Comparison of ENCODE assay signal across 26 cellular contexts in the genomic region with DNA sequence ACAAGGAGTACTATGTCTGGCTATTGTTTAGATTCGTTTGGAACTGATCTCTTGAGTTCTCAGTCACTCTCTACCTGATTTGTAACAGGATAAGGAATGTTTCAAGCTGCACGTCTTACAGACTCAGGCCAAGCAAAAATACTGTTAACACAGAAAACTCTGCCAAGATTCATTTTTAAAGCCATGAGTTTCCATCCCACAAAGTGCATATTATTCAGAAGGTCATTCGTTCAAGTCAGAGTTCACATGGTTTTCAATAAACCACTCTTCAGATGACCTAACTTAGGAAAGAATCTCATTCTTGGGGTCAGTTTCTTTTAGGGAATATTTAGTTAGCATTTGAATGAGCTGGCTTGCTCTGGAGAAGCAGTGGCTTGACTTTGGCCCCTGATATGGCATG. TPM values are rescaled to one million over a fixed set of nuclear protein-coding genes. Genes with fewer than 3 reads are reported as not detected.
DNase-seq lines count a peak whose midpoint lies in the region; ATAC-seq and TF ChIP-seq lines count a peak whose summit lies in the region.
"Had no signal": no experiment of that assay in that cellular context is flagged by ENCODE, and none has a peak within 500 bp of the region (broad histone marks: within the 10 kb centered on the region; RNA-seq: fewer than 3 reads in every experiment).

No MANE protein-coding gene starts in this region.

- no peak for TF ChIP-seq CTCF in PC-3 (conservative IDR thresholded peaks at IDR 0.05; ENCODE audit: low read depth, low read length)
- no peak for TF ChIP-seq CTCF in osteoblast (IDR thresholded peaks at IDR 0.05; ENCODE audit: extremely low read depth, low read depth, low read length)
- TF ChIP-seq CTCF in glutamatergic neuron (IDR thresholded peaks at IDR 0.05; ENCODE audit: partially characterized antibody, unreplicated experiment), result no peak

- H3K36me3 Mint-ChIP-seq in glutamatergic neuron (ENCODE audit: unreplicated experiment), result peaks cover 9% of the 10 kb centered on the region
- H3K36me3 Mint-ChIP-seq: WTC11 had no signal

- H3K4me1 ChIP-seq in PC-3 (ENCODE audit: insufficient read depth, low read length) (0 out of 2 replicates have a peak, but pooled peaks cover 8% of the 10 kb centered on the region), osteoblast (ENCODE audit: insufficient read depth, low read length) (peaks cover 13% of the 10 kb centered on the region), mesendoderm (ENCODE audit: control insufficient read depth, low read depth, low read length) (no peaks in the 10 kb centered on the region)
- H3K4me1 ChIP-seq: breast epithelium, vagina had no signal

- no peak overlapping the region for H2AK5ac ChIP-seq in mesendoderm (ENCODE audit: low read length)

- intact Hi-C loops in PC-3 (cut with micrococcal nuclease), result no loop called here

- H3K27me3 ChIP-seq in PC-3 (ENCODE audit: low read length) (no peaks in the 10 kb centered on the region), osteoblast (ENCODE audit: insufficient read depth, low read length) (no peaks in the 10 kb centered on the region), mesendoderm (ENCODE audit: insufficient read depth, low read length, poor library complexity) (no peaks in the 10 kb centered on the region)
- H3K27me3 ChIP-seq: breast epithelium, vagina had no signal

- H3K4me3 ChIP-seq in PC-3 (ENCODE audit: low read length) (no peak overlapping the region), osteoblast (ENCODE audit: insufficient read depth, low read length) (no peak overlapping the region), mesendoderm (ENCODE audit: low read length) (no peak overlapping the region)
- H3K4me3 ChIP-seq: breast epithelium, coronary artery, lung, thoracic aorta, vagina had no signal

- H3K36me3 ChIP-seq in PC-3 (ENCODE audit: low read depth, low read length) (no peaks in the 10 kb centered on the region), osteoblast (ENCODE audit: insufficient read depth, low read length) (no peaks in the 10 kb centered on the region), mesendoderm (ENCODE audit: control insufficient read depth, insufficient read depth, low read length) (no peaks in the 10 kb centered on the region)
- H3K36me3 ChIP-seq: breast epithelium, thoracic aorta, vagina had no signal

- no peak overlapping the region for H3K9ac ChIP-seq in PC-3 (ENCODE audit: low read length)
- H3K9ac ChIP-seq in mesendoderm (ENCODE audit: low read length), result no peak overlapping the region

- no peak overlapping the region for H2BK15ac ChIP-seq in mesendoderm (replicated peaks; ENCODE audit: low read depth)

- H3K4me2 ChIP-seq in PC-3 (ENCODE audit: low read length), result no peak overlapping the region
- H3K4me2 ChIP-seq in osteoblast (ENCODE audit: insufficient read depth, low read length), result peak overlapping the region; percentile 10
- H3K4me2 ChIP-seq in mesendoderm (ENCODE audit: low read length), result no peak overlapping the region

- H3K18ac ChIP-seq in mesendoderm (ENCODE audit: low read length), result no peak overlapping the region

- peak; percentile 27; the same call in 1 of the 2 replicates for ATAC-seq in PC-3
- ATAC-seq: HepG2; stimulated activated naive B cell treated with anti-CD40 and anti-IgM and Interleukin-4, amounts not matched to agents 10 μg/mL and 1 μg/mL and 100 μg/mL, for 72 hours; WTC11 had no signal

- CTCF ChIA-PET in PC-3 (lab: Charles Lee), result no interaction called here

- H3K4me1 Mint-ChIP-seq in glutamatergic neuron (ENCODE audit: low read depth, unreplicated experiment), result no peaks in the 10 kb centered on the region
- H3K4me1 Mint-ChIP-seq: stimulated activated naive B cell treated with anti-CD40 and anti-IgM and Interleukin-4, amounts not matched to agents 10 μg/mL and 1 μg/mL and 100 μg/mL, for 72 hours had no signal

- H3K27ac ChIP-seq in PC-3 (ENCODE audit: low read length) (no peak overlapping the region), osteoblast (ENCODE audit: low read depth, low read length) (peak overlapping the region; percentile 69), mesendoderm (ENCODE audit: low read depth, low read length) (no peak overlapping the region)
- H3K27ac ChIP-seq: breast epithelium, coronary artery, thoracic aorta, vagina had no signal

- no CpG with 5 or more reads among the region's 3 CpGs for WGBS in mesendoderm (ENCODE audit: extremely low coverage, insufficient coverage, low lambda C conversion rate)

- no peak overlapping the region for H3K4me3 Mint-ChIP-seq in glutamatergic neuron (ENCODE audit: unreplicated experiment)
- H3K4me3 Mint-ChIP-seq: activated CD4-positive, alpha-beta memory T cell treated with anti-CD3 and anti-CD28 coated beads for 36 hours; CD4-positive, alpha-beta memory T cell; stimulated activated naive B cell treated with anti-CD40 and anti-IgM and Interleukin-4, amounts not matched to agents 10 μg/mL and 1 μg/mL and 100 μg/mL, for 72 hours; WTC11 had no signal

- H2AFZ ChIP-seq in PC-3 (ENCODE audit: low read length), result no peak overlapping the region
- H2AFZ ChIP-seq in osteoblast (ENCODE audit: low read length), result no peak overlapping the region

- H3K4ac ChIP-seq in mesendoderm (ENCODE audit: low read depth, low read length), result no peak overlapping the region

- no TSS peak for BruUV-seq in PC-3 (replicated peaks; lab: Mats Ljungman, UMichigan)

- DNase-seq in EL (peak; percentile 91), PC-3 (peak; percentile 40), fibroblast of gingiva (ENCODE audit: low read depth) (peak; percentile 33), osteoblast (ENCODE audit: insufficient read length, low spot score, missing footprints) (peak; percentile 86), glutamatergic neuron (no peak), hypothalamus (lab: John Stamatoyannopoulos, UW) (no peak), mesendoderm (no peak), NCI-H82 treated with DMSO at 0.1 percent for 48 hours (lab: John Stamatoyannopoulos, UW; ENCODE audit: unreplicated experiment) (no peak)
- DNase-seq: activated CD4-positive, alpha-beta memory T cell treated with anti-CD3 and anti-CD28 coated beads for 36 hours; activated effector memory CD4-positive, alpha-beta T cell treated with Interleukin-2 at 50 U/mL for 16 hours; CD4-positive, alpha-beta memory T cell; foreskin melanocyte; kidney; NCI-H1436; NCI-H2171 treated with DMSO at 0.1 percent for 48 hours; NCI-H526 treated with DMSO at 0.1 percent for 48 hours; stimulated activated CD4-positive, alpha-beta T cell treated with anti-CD3 and anti-CD28 coated beads, Interleukin-2, amount 100 ng/mL, for 48 hours; stimulated activated naive B cell treated with anti-CD40 and anti-IgM and Interleukin-4, amounts not matched to agents 10 μg/mL and 1 μg/mL and 100 μg/mL, for 72 hours; T-helper 9 cell had no signal

- H3K23ac ChIP-seq in mesendoderm (ENCODE audit: low read length), result no peak overlapping the region

- H2BK120ac ChIP-seq in mesendoderm (ENCODE audit: low read depth, low read length), result no peak overlapping the region

- H4K5ac ChIP-seq in mesendoderm (ENCODE audit: low read length), result no peak overlapping the region

- H3K27me3 Mint-ChIP-seq in glutamatergic neuron (ENCODE audit: unreplicated experiment), result no peaks in the 10 kb centered on the region
- H3K27me3 Mint-ChIP-seq: activated CD4-positive, alpha-beta memory T cell treated with anti-CD3 and anti-CD28 coated beads for 36 hours; CD4-positive, alpha-beta memory T cell had no signal

- H3K27ac Mint-ChIP-seq in glutamatergic neuron (ENCODE audit: unreplicated experiment), result no peak overlapping the region
- H3K27ac Mint-ChIP-seq: activated CD4-positive, alpha-beta memory T cell treated with anti-CD3 and anti-CD28 coated beads for 36 hours; stimulated activated naive B cell treated with anti-CD40 and anti-IgM and Interleukin-4, amounts not matched to agents 10 μg/mL and 1 μg/mL and 100 μg/mL, for 72 hours; WTC11 had no signal

- H3K9me3 ChIP-seq in PC-3 (ENCODE audit: low read length) (no peaks in the 10 kb centered on the region), osteoblast (ENCODE audit: low read depth, low read length) (no peaks in the 10 kb centered on the region)
- H3K9me3 ChIP-seq: thoracic aorta, vagina had no signal

- no peaks in the 10 kb centered on the region for H3K79me2 ChIP-seq in PC-3 (ENCODE audit: low read length)
- no peaks in the 10 kb centered on the region for H3K79me2 ChIP-seq in osteoblast (ENCODE audit: insufficient read depth, low read length)
- H3K79me2 ChIP-seq in mesendoderm (ENCODE audit: control insufficient read depth, insufficient read depth, low read length), result no peaks in the 10 kb centered on the region

- no peak overlapping the region for H3K56ac ChIP-seq in mesendoderm (ENCODE audit: low read length)

- H4K20me1 ChIP-seq in PC-3 (ENCODE audit: low read length), result no peaks in the 10 kb centered on the region
- H4K20me1 ChIP-seq in osteoblast (ENCODE audit: insufficient read depth, low read length), result no peaks in the 10 kb centered on the region

- POLR2A ChIA-PET in PC-3 (lab: Charles Lee; ENCODE audit: unreplicated experiment), result interaction anchor here (0.7 kb wide), 1 partner anchor 25 kb away, joined by 8 read pairs; no protein-coding TSS in a partner anchor

- H2BK5ac ChIP-seq in mesendoderm (ENCODE audit: low read length), result no peak overlapping the region

- no peaks in the 10 kb centered on the region for H3F3A ChIP-seq in PC-3 (ENCODE audit: low read length, unreplicated experiment)

- H3K79me1 ChIP-seq in mesendoderm (ENCODE audit: low read length), result no peaks in the 10 kb centered on the region

- no peaks in the 10 kb centered on the region for H3K9me2 ChIP-seq in PC-3 (replicated peaks; ENCODE audit: low read length)

- no peaks in the 10 kb centered on the region for H3K9me3 Mint-ChIP-seq in glutamatergic neuron (ENCODE audit: unreplicated experiment)

- no peak overlapping the region for H4K8ac ChIP-seq in mesendoderm (ENCODE audit: low read depth, low read length)

RNA-seq across cellular contexts. Expression of gene F2R, which starts 49.3 kb away (rescaled TPM):
- total RNA-seq in PC-3 (2014; rRNA removed) (16.1 and 16.9 TPM in 2 replicates), osteoblast (38.7 and 41.0 TPM in 2 replicates), glutamatergic neuron (ENCODE audit: unreplicated experiment) (59.3 TPM)
- polyA plus RNA-seq in mesendoderm (2013, experiment 1 of 2), result 12.9 TPM
- polyA plus RNA-seq in mesendoderm (2013, experiment 2 of 2), result 13.6 TPM

RNA-seq across cellular contexts. Expression of gene F2RL1, which starts 53.6 kb away (rescaled TPM):
- 163 and 167 TPM in 2 replicates for total RNA-seq in PC-3 (2014; rRNA removed)
- total RNA-seq in osteoblast, result 1.8 and 5.3 TPM in 2 replicates
- total RNA-seq in glutamatergic neuron (ENCODE audit: unreplicated experiment), result 0.42 TPM
- 36.3 TPM for polyA plus RNA-seq in mesendoderm (2013, experiment 1 of 2)
- 35.7 TPM for polyA plus RNA-seq in mesendoderm (2013, experiment 2 of 2)

Comparison
In these comparisons a context has a peak if more than half of its experiments do, and no peak if none do; other contexts are left out.
1. DNase-seq: peak in EL (single experiment), PC-3 (single experiment), fibroblast of gingiva (single experiment) and osteoblast (single experiment); none in glutamatergic neuron (single experiment), hypothalamus (0 of 51), mesendoderm (single experiment) and NCI-H82 treated with DMSO at 0.1 percent for 48 hours (single experiment).
2. RNA of gene F2RL1, which starts 53.6 kb away (total RNA-seq): 163 to 167 TPM in PC-3; 1.8 to 5.3 TPM in osteoblast and 0.42 TPM in glutamatergic neuron (single experiment); every median in the first group is over 10 times any median in the second.